1 cellular context compared by ENCODE assay signal in genomic region chr12:120979862-120980696, GRCh38.
TF ChIP-seq lines count a peak whose summit lies in the region.

No MANE protein-coding gene starts in this region.

TF ChIP-seq in HepG2, 621 proteins besides CTCF, POLR2A, EP300 and RAD21 (continued from another document and continues in another):
- TF ChIP-seq HNF1B (CRISPR knock-in tag; IDR thresholded peaks at IDR 0.05), result peak; percentile 76
- no peak for TF ChIP-seq ZBTB1 (CRISPR knock-in tag; IDR thresholded peaks at IDR 0.05; ENCODE audit: borderline replicate concordance)
- TF ChIP-seq MYC (CRISPR knock-in tag; IDR thresholded peaks at IDR 0.05; ENCODE audit: borderline replicate concordance), result peak; percentile 62; the same call in 1 of the 2 replicates
- no peak for TF ChIP-seq IRF2 (CRISPR knock-in tag; IDR thresholded peaks at IDR 0.05)
- no peak for TF ChIP-seq TBX3 (IDR thresholded peaks at IDR 0.05; ENCODE audit: borderline replicate concordance)
- TF ChIP-seq ZNF160 (CRISPR knock-in tag; IDR thresholded peaks at IDR 0.05), result no peak
- no peak for TF ChIP-seq ARID3A (IDR thresholded peaks at IDR 0.05; ENCODE audit: low read depth, low read length)
- TF ChIP-seq HNF4A (CRISPR knock-in tag; IDR thresholded peaks at IDR 0.05), result peak; percentile 86
- TF ChIP-seq ZNF879 (CRISPR knock-in tag; IDR thresholded peaks at IDR 0.05), result no peak
- no peak for TF ChIP-seq ZNF30 (CRISPR knock-in tag; IDR thresholded peaks at IDR 0.05)
- no peak; the same call in 1 of the 2 replicates for TF ChIP-seq PAF1 (CRISPR knock-in tag; IDR thresholded peaks at IDR 0.05)
- peak; percentile 70; the same call in 1 of the 2 replicates for TF ChIP-seq HINFP (CRISPR knock-in tag; IDR thresholded peaks at IDR 0.05; ENCODE audit: low read depth)
- TF ChIP-seq CCDC6 (CRISPR knock-in tag; IDR thresholded peaks at IDR 0.05), result peak; percentile 48; the same call in 1 of the 2 replicates
- peak; percentile 91; the same call in 1 of the 2 replicates for TF ChIP-seq ZNF691 (CRISPR knock-in tag; IDR thresholded peaks at IDR 0.05; ENCODE audit: borderline replicate concordance, low read depth)
- no peak for TF ChIP-seq ONECUT2 (CRISPR knock-in tag; IDR thresholded peaks at IDR 0.05)
- no peak for TF ChIP-seq HOXA9 (CRISPR knock-in tag; IDR thresholded peaks at IDR 0.05; ENCODE audit: borderline replicate concordance)
- TF ChIP-seq ZNF737 (CRISPR knock-in tag; IDR thresholded peaks at IDR 0.05; ENCODE audit: borderline replicate concordance), result no peak
- no peak for TF ChIP-seq ZNF773 (CRISPR knock-in tag; IDR thresholded peaks at IDR 0.05; ENCODE audit: borderline replicate concordance)
- TF ChIP-seq GPBP1L1 (CRISPR knock-in tag; IDR thresholded peaks at IDR 0.05), result no peak
- TF ChIP-seq ATF5 (CRISPR knock-in tag; IDR thresholded peaks at IDR 0.05; ENCODE audit: low read depth), result no peak
- TF ChIP-seq ZNF354B (CRISPR knock-in tag; IDR thresholded peaks at IDR 0.05), result peak; percentile 58; the same call in 1 of the 2 replicates
- TF ChIP-seq ZNF367 (CRISPR knock-in tag; IDR thresholded peaks at IDR 0.05; ENCODE audit: borderline replicate concordance), result no peak
- no peak for TF ChIP-seq REL (CRISPR knock-in tag; conservative IDR thresholded peaks at IDR 0.05)
- peak; percentile 27; the same call in 1 of the 2 replicates for TF ChIP-seq ZNF563 (CRISPR knock-in tag; IDR thresholded peaks at IDR 0.05)
- no peak for TF ChIP-seq ZSCAN12 (CRISPR knock-in tag; IDR thresholded peaks at IDR 0.05)
- peak; percentile 55 for TF ChIP-seq HNRNPH1 (optimal IDR thresholded peaks at IDR 0.05; ENCODE audit: low read depth, low read length)
- TF ChIP-seq GPN1 (CRISPR knock-in tag; IDR thresholded peaks at IDR 0.05; ENCODE audit: borderline replicate concordance), result no peak
- no peak for TF ChIP-seq ZNF362 (CRISPR knock-in tag; IDR thresholded peaks at IDR 0.05; ENCODE audit: borderline replicate concordance)
- TF ChIP-seq REPIN1 (CRISPR knock-in tag; IDR thresholded peaks at IDR 0.05; ENCODE audit: borderline replicate concordance, low read depth), result 0 out of 2 replicates have a peak, but pooled peaks have one; percentile 66
- no peak for TF ChIP-seq RFX5 (IDR thresholded peaks at IDR 0.05; ENCODE audit: low read depth, low read length)
- no peak for TF ChIP-seq ZNF550 (CRISPR knock-in tag; IDR thresholded peaks at IDR 0.05; ENCODE audit: borderline replicate concordance)
- peak; percentile 76; the same call in 1 of the 2 replicates for TF ChIP-seq ZNF264 (CRISPR knock-in tag; IDR thresholded peaks at IDR 0.05)
- TF ChIP-seq ZNF263 (CRISPR knock-in tag; IDR thresholded peaks at IDR 0.05), result no peak
- TF ChIP-seq ZFP41 (CRISPR knock-in tag; IDR thresholded peaks at IDR 0.05; ENCODE audit: borderline replicate concordance), result no peak
- TF ChIP-seq GATA4 (IDR thresholded peaks at IDR 0.05; ENCODE audit: borderline replicate concordance, low read depth), result no peak
- TF ChIP-seq KDM1A (CRISPR knock-in tag; IDR thresholded peaks at IDR 0.05), result no peak
- TF ChIP-seq ATF4 (CRISPR knock-in tag; IDR thresholded peaks at IDR 0.05), result no peak
- TF ChIP-seq RBFOX2 (IDR thresholded peaks at IDR 0.05; ENCODE audit: low read depth, low read length), result peak; percentile 79
- TF ChIP-seq CBX1 (IDR thresholded peaks at IDR 0.05; ENCODE audit: low read depth), result no peak
- TF ChIP-seq ZNF350 (CRISPR knock-in tag; IDR thresholded peaks at IDR 0.05; ENCODE audit: borderline replicate concordance, low read depth), result no peak; the same call in none of the 2 replicates
- TF ChIP-seq FUBP1 (CRISPR knock-in tag; IDR thresholded peaks at IDR 0.05; ENCODE audit: borderline replicate concordance), result no peak
- peak; percentile 30; the same call in 1 of the 2 replicates for TF ChIP-seq ZBED4 (CRISPR knock-in tag; IDR thresholded peaks at IDR 0.05; ENCODE audit: borderline replicate concordance)
- TF ChIP-seq HNRNPUL1 (IDR thresholded peaks at IDR 0.05; ENCODE audit: low read depth, low read length), result no peak
- TF ChIP-seq ZNF784 (CRISPR knock-in tag; IDR thresholded peaks at IDR 0.05; ENCODE audit: borderline replicate concordance), result 0 out of 2 replicates have a peak, but pooled peaks have one; percentile 20
- no peak for TF ChIP-seq ZNF7 (CRISPR knock-in tag; IDR thresholded peaks at IDR 0.05)
- no peak for TF ChIP-seq MTA3 (CRISPR knock-in tag; IDR thresholded peaks at IDR 0.05)
- peak; percentile 68; the same call in 1 of the 2 replicates for TF ChIP-seq THAP11 (CRISPR knock-in tag; IDR thresholded peaks at IDR 0.05)
- no peak for TF ChIP-seq SRSF4 (IDR thresholded peaks at IDR 0.05; ENCODE audit: low read depth, low read length, poor library complexity, severe bottlenecking)
- TF ChIP-seq ZNF558 (CRISPR knock-in tag; IDR thresholded peaks at IDR 0.05; ENCODE audit: borderline replicate concordance), result no peak
